In the genomic region with DNA sequence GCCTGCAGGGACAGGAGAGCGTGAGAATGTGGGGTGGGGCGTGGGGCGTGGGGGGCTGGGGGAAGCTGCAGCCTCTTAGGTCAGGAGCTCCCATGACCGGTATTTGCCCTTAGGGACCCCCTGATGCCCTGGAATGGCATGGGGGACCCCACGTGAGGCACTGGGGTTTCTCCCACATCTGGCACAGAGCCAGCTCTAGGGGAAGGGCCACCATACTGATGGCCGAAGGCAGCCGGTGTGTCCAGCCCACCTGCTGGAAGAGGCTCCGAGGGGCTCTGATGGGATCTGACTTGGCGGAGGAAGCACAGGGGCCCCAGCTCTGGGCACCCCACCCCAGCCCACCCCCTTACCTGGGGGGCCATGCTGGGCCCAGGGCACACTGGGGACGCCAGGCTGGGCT, we compare ENCODE assay signal across 12 cellular contexts. TPM values are rescaled to one million over a fixed set of nuclear protein-coding genes. Genes with fewer than 3 reads are reported as not detected.
"Had no signal": no experiment of that assay in that cellular context is flagged by ENCODE, and none has a peak within 500 bp of the region (broad histone marks: within the 10 kb centered on the region; RNA-seq: fewer than 3 reads in every experiment).

No MANE protein-coding gene starts in this region.

- FAIRE-seq: H1, H54 had no signal

- H2AFZ ChIP-seq: GM23248, GM23338 had no signal

- H3K4me2 ChIP-seq: GM23338 had no signal

- DNase-seq: GM23248, GOT3, H7, H9, HCEC 1CT, HFFc6 had no signal

- H3K36me3 ChIP-seq: HAP-1 had no signal

- H3K27ac ChIP-seq: GM23248 had no signal

- ATAC-seq: GM23338, HCT116 had no signal

- H3K9ac ChIP-seq: GM23248 had no signal

- H3K4me3 ChIP-seq: GM23248, GM23338, HAP-1 had no signal

- H3K4me1 ChIP-seq: HAP-1 had no signal

- H3K9me3 ChIP-seq: HAP-1 had no signal

RNA-seq across cellular contexts. Expression of gene GATA5, which starts 10.8 kb away (rescaled TPM):
- total RNA-seq: GM23248, HFFc6 had no signal
- polyA plus RNA-seq: GM23248 had no signal

RNA-seq across cellular contexts. Expression of gene RBBP8NL, which starts 37.7 kb away (rescaled TPM):
- total RNA-seq: GM23248, H4, H7, HFFc6 had no signal
- polyA plus RNA-seq: GM23248 had no signal
